8 cellular contexts compared by ENCODE assay signal in the genomic region with DNA sequence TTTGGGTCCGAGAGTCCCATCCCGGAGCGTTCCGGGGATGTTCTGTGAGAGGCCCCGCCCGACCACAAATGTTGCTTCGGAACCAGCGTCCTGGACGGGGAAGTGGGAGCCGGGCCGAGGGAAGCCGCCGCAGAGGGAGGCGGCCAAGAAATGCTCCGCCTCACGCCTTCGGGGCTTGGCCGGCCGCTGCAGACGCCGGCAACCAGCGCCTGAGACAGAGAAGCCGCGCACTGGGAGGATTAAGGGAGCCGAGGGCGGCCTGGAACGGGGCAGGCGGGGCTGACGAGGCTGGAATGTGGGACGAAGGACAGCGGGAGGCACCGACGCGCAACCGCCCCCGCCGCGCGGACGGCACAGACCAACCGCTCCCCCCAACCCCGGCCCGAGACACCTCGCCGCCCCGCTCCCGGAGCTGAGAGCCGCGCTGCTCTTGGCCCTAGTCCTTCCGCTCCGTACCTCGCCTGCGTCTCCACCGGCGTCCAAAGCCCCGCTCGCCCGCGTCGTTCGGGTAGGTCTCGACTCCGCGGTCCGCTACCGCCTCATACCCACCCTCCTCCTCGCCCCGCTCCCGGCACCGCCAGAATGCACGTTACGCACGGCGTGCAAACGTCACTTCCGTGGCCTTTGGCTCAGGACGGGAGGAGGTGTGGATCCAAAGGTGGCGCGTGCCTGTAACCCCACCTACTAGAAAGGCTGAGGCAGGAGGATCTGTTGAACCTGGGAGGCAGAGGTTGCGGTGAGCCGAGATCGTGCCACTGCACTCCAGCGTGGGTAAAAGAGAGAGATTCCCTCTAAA. TPM values are rescaled to one million over a fixed set of nuclear protein-coding genes. Genes with fewer than 3 reads are reported as not detected.
A peak's percentile ranks its signal among the peaks of the same experiment; 100 is the strongest.
DNase-seq lines count a peak whose midpoint lies in the region; ATAC-seq, FAIRE-seq and TF ChIP-seq lines count a peak whose summit lies in the region.

No MANE protein-coding gene starts in this region.

- no peaks in the 10 kb centered on the region for H3K27me3 ChIP-seq in DOHH2 (ENCODE audit: control insufficient read depth, low read length)

- FAIRE-seq in RCC 7860 (lab: Jason Lieb, UNC): no peak

- intact Hi-C loops in activated T-helper 2 cell treated with anti-CD3 and anti-CD28 coated beads, Interferon-gamma antibody, Interleukin-2, Interleukin-4, amounts not matched to agents 10 μg/mL and 5 μg/mL and 100 μg/mL, durations not matched to agents 14 hours and 24 hours and 36 hours (cut with micrococcal nuclease): loop anchor here (1.0 kb wide), 3 partner anchors 36 to 90 kb away; a partner anchor contains a TSS

- H3K4me2 ChIP-seq in DOHH2 (ENCODE audit: low read length): peak overlapping the region; percentile 72

- peak overlapping the region; percentile 87 for H3K4me3 ChIP-seq in DOHH2 (ENCODE audit: low read length)
- H3K4me3 ChIP-seq in fibroblast of pulmonary artery (replicated peaks; ENCODE audit: low read depth, low read length): peak overlapping the region; percentile 74

- TF ChIP-seq CTCF in DOHH2 (IDR thresholded peaks at IDR 0.05; ENCODE audit: low read depth, low read length, poor library complexity, severe bottlenecking): no peak
- no peak for TF ChIP-seq CTCF in fibroblast of pulmonary artery (IDR thresholded peaks at IDR 0.05; ENCODE audit: low read length, missing control alignments)

- no peaks in the 10 kb centered on the region for H3K27me3 Mint-ChIP-seq in activated T-helper 2 cell treated with anti-CD3 and anti-CD28 coated beads, Interferon-gamma antibody, Interleukin-2, Interleukin-4, amounts not matched to agents 10 μg/mL and 5 μg/mL and 100 μg/mL, durations not matched to agents 14 hours and 24 hours and 36 hours (ENCODE audit: low read depth)
- H3K27me3 Mint-ChIP-seq in natural killer cell treated with Interleukin-12 subunit alpha and Interleukin-12 subunit beta and Interleukin-15 and Interleukin-18, amount 100 ng/mL, for 72 hours: no peaks in the 10 kb centered on the region

- H3K36me3 ChIP-seq in DOHH2 (ENCODE audit: control insufficient read depth, low read length): peaks cover 19% of the 10 kb centered on the region
- no peaks in the 10 kb centered on the region for H3K36me3 ChIP-seq in KOPT-K1 (ENCODE audit: insufficient read depth, low read length)

- peak; percentile 97 for ATAC-seq in GM21825 (IDR thresholded peaks at IDR 0.05; ENCODE audit: unreplicated experiment)
- ATAC-seq in natural killer cell treated with Interleukin-12 subunit alpha and Interleukin-12 subunit beta and Interleukin-15 and Interleukin-18, amount 100 ng/mL, for 72 hours: peak; percentile 99

- no peaks in the 10 kb centered on the region for H3K9me3 ChIP-seq in DOHH2 (ENCODE audit: control insufficient read depth, insufficient read depth, low read length)
- H3K9me3 ChIP-seq in KOPT-K1 (ENCODE audit: insufficient read depth, low read length, poor library complexity, severe bottlenecking): peaks cover 8% of the 10 kb centered on the region

- peaks cover 36% of the 10 kb centered on the region for H3K4me1 ChIP-seq in DOHH2 (ENCODE audit: control insufficient read depth, low read length)

- H3K27ac Mint-ChIP-seq in activated T-helper 2 cell treated with anti-CD3 and anti-CD28 coated beads, Interferon-gamma antibody, Interleukin-2, Interleukin-4, amounts not matched to agents 10 μg/mL and 5 μg/mL and 100 μg/mL, durations not matched to agents 14 hours and 24 hours and 36 hours: peak overlapping the region; percentile 85
- peak overlapping the region; percentile 94 to 97 for H3K27ac Mint-ChIP-seq in natural killer cell treated with Interleukin-12 subunit alpha and Interleukin-12 subunit beta and Interleukin-15 and Interleukin-18, amount 100 ng/mL, for 72 hours

- H3K36me3 Mint-ChIP-seq in activated T-helper 2 cell treated with anti-CD3 and anti-CD28 coated beads, Interferon-gamma antibody, Interleukin-2, Interleukin-4, amounts not matched to agents 10 μg/mL and 5 μg/mL and 100 μg/mL, durations not matched to agents 14 hours and 24 hours and 36 hours (ENCODE audit: low read depth): peaks cover 20% of the 10 kb centered on the region
- H3K36me3 Mint-ChIP-seq in natural killer cell treated with Interleukin-12 subunit alpha and Interleukin-12 subunit beta and Interleukin-15 and Interleukin-18, amount 100 ng/mL, for 72 hours: no peaks in the 10 kb centered on the region

- H3K27ac ChIP-seq in DOHH2 (ENCODE audit: low read depth, low read length) (peak overlapping the region; percentile 48), KOPT-K1 (ENCODE audit: low read depth, low read length, poor library complexity, severe bottlenecking) (peak overlapping the region; percentile 70)

- H3F3A ChIP-seq in DOHH2 (ENCODE audit: control insufficient read depth, insufficient read depth): no peaks in the 10 kb centered on the region

- H3K9me3 Mint-ChIP-seq in activated T-helper 2 cell treated with anti-CD3 and anti-CD28 coated beads, Interferon-gamma antibody, Interleukin-2, Interleukin-4, amounts not matched to agents 10 μg/mL and 5 μg/mL and 100 μg/mL, durations not matched to agents 14 hours and 24 hours and 36 hours: no peaks in the 10 kb centered on the region
- H3K9me3 Mint-ChIP-seq in natural killer cell treated with Interleukin-12 subunit alpha and Interleukin-12 subunit beta and Interleukin-15 and Interleukin-18, amount 100 ng/mL, for 72 hours: no peaks in the 10 kb centered on the region

- H3K4me3 Mint-ChIP-seq in activated T-helper 2 cell treated with anti-CD3 and anti-CD28 coated beads, Interferon-gamma antibody, Interleukin-2, Interleukin-4, amounts not matched to agents 10 μg/mL and 5 μg/mL and 100 μg/mL, durations not matched to agents 14 hours and 24 hours and 36 hours (ENCODE audit: low read depth): peak overlapping the region; percentile 96
- peak overlapping the region; percentile 86 for H3K4me3 Mint-ChIP-seq in natural killer cell treated with Interleukin-12 subunit alpha and Interleukin-12 subunit beta and Interleukin-15 and Interleukin-18, amount 100 ng/mL, for 72 hours

- DNase-seq in RCC 7860 (ENCODE audit: low spot score) (peak; percentile 76), fibroblast of pulmonary artery (ENCODE audit: low read depth) (peak; percentile 89)
- DNase-seq in activated T-helper 2 cell treated with anti-CD3 and anti-CD28 coated beads, Interferon-gamma antibody, Interleukin-2, Interleukin-4, amounts not matched to agents 10 μg/mL and 5 μg/mL and 100 μg/mL, durations not matched to agents 14 hours and 24 hours and 36 hours (ENCODE audit: low spot score): peak; percentile 85
- peak; percentile 91 for DNase-seq in natural killer cell treated with Interleukin-12 subunit alpha and Interleukin-12 subunit beta and Interleukin-15 and Interleukin-18, amount 100 ng/mL, for 72 hours (ENCODE audit: low spot score)
- peak; percentile 92 for DNase-seq in stimulated activated naive CD4-positive, alpha-beta T cell treated with Interleukin-2 at 50 U/mL for 16 hours (lab: John Stamatoyannopoulos, UW)

- peaks cover 64% of the 10 kb centered on the region for H3K79me2 ChIP-seq in DOHH2 (ENCODE audit: control insufficient read depth, low read length)

- H4K20me1 ChIP-seq in DOHH2 (ENCODE audit: control insufficient read depth, insufficient read depth, low read depth, low read length): peaks cover 13% of the 10 kb centered on the region; the same call in 1 of the 2 replicates

- peaks cover 30% of the 10 kb centered on the region for H3K4me1 Mint-ChIP-seq in activated T-helper 2 cell treated with anti-CD3 and anti-CD28 coated beads, Interferon-gamma antibody, Interleukin-2, Interleukin-4, amounts not matched to agents 10 μg/mL and 5 μg/mL and 100 μg/mL, durations not matched to agents 14 hours and 24 hours and 36 hours (ENCODE audit: low read depth)
- H3K4me1 Mint-ChIP-seq in natural killer cell treated with Interleukin-12 subunit alpha and Interleukin-12 subunit beta and Interleukin-15 and Interleukin-18, amount 100 ng/mL, for 72 hours (ENCODE audit: low read depth in 2 of 2): peaks cover 27 to 32% of the 10 kb centered on the region in 2 donors

- no peaks in the 10 kb centered on the region for H3K9me2 ChIP-seq in DOHH2 (replicated peaks; ENCODE audit: control insufficient read depth, low read length)

RNA-seq across cellular contexts. Expression of a gene that starts 36.7 kb away (rescaled TPM):
- 10.3 and 12.0 TPM in 2 replicates for total RNA-seq in activated T-helper 2 cell treated with anti-CD3 and anti-CD28 coated beads, Interferon-gamma antibody, Interleukin-2, Interleukin-4, amounts not matched to agents 10 μg/mL and 5 μg/mL and 100 μg/mL, durations not matched to agents 14 hours and 24 hours and 36 hours
- total RNA-seq in natural killer cell treated with Interleukin-12 subunit alpha and Interleukin-12 subunit beta and Interleukin-15 and Interleukin-18, amount 100 ng/mL, for 72 hours: 10 to 100 TPM; 10.4 to 14.8 TPM

Comparison
In these comparisons a context has a peak if more than half of its experiments do, and no peak if none do; other contexts are left out.
1. Peak in every context shown above with its lines: DNase-seq, ATAC-seq, H3K4me3 ChIP-seq and H3K27ac ChIP-seq.